ENCODE assay signal across 21 cellular contexts in genomic region chr7:73586911-73587310, GRCh38. TPM values are rescaled to one million over a fixed set of nuclear protein-coding genes. Genes with fewer than 3 reads are reported as not detected.
"Had no signal": no experiment of that assay in that cellular context is flagged by ENCODE, and none has a peak within 500 bp of the region (broad histone marks: within the 10 kb centered on the region; RNA-seq: fewer than 3 reads in every experiment).

No MANE protein-coding gene starts in this region.

- H3K4me1 ChIP-seq: colonic mucosa, uterus had no signal

- H3K4me3 ChIP-seq: colonic mucosa, left lung, mucosa of descending colon, suprapubic skin, transverse colon, uterus had no signal

- H3K27ac ChIP-seq: colonic mucosa, suprapubic skin had no signal

- H3K9me3 ChIP-seq: colonic mucosa, left lung, mucosa of descending colon, suprapubic skin, transverse colon, uterus had no signal

- H3K27me3 ChIP-seq: colonic mucosa, left lung, suprapubic skin, transverse colon, uterus had no signal

- FAIRE-seq: endometrium, keratinocyte, TTC549 had no signal

- DNase-seq: activated CD4-positive, alpha-beta T cell treated with anti-CD3 and anti-CD28 coated beads, Interleukin-2, amount 50 U/mL, for 48 hours; activated naive CD4-positive, alpha-beta T cell; central memory CD4-positive, alpha-beta T cell; colonic mucosa; erythroblast; foreskin melanocyte; glutamatergic neuron; hippocampal formation; stimulated activated CD4-positive, alpha-beta T cell treated with anti-CD3 and anti-CD28 coated beads, Interleukin-12 subunit alpha, Interleukin-12 subunit beta, amount 100 ng/mL, for 4 hours; SW 1271 had no signal

- H3K36me3 ChIP-seq: colonic mucosa, left lung, suprapubic skin, transverse colon, uterus had no signal

RNA-seq across cellular contexts. Expression of gene MLXIPL, which starts 37.4 kb away (rescaled TPM):
- total RNA-seq: activated CD4-positive, alpha-beta T cell treated with anti-CD3 and anti-CD28 coated beads for 36 hours; naive thymus-derived CD4-positive, alpha-beta T cell; T-helper 2 cell treated with Interferon-gamma antibody and Interleukin-4, amounts not matched to agents 100 ng/mL and 5 ng/mL, for 36 hours had no signal
- polyA plus RNA-seq: naive thymus-derived CD4-positive, alpha-beta T cell had no signal
